Comparison of ENCODE assay signal across 22 cellular contexts in the genomic region with DNA sequence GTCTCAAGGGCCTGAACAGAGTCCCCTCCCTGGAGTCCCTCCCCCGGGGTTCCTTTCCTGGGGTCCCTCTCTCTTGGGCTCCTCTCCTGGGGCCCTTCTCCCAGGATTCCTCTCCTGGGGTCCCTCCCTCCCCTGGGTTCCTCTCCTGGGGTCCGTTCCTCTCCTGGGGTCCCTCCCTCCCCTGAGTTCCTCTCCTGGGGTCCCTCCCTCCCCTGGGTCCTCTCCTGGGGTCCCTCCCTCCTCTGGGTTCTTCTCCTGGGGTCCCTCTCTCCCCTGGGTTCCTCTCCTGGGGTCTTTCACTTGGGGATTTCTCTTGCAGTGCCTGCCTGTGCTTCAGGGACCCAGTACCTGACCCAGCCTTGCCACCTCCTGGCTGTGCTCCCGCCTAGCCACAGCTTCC.
"Had no signal": no experiment of that assay in that cellular context is flagged by ENCODE, and none has a peak within 500 bp of the region (broad histone marks: within the 10 kb centered on the region; RNA-seq: fewer than 3 reads in every experiment).

No MANE protein-coding gene starts in this region.

- H3K4me3 ChIP-seq: SJSA1, SK-N-MC had no signal

- DNase-seq: KBM-7, MV-4-11, NCI-H1092, NCI-H1105 treated with DMSO at 0.1 percent for 48 hours, NCI-H1417 treated with DMSO at 0.1 percent for 48 hours, NCI-H146, NCI-H1694 treated with DMSO at 0.1 percent for 48 hours, NCI-H1930, NCI-H2081, NCI-H2107, NCI-H226, NCI-H446, NCI-H510A, NCI-H524 treated with DMSO at 0.1 percent for 48 hours, NCI-H69, NCI-H774, Right ventricle myocardium superior, RPMI8226, SIG-M5 had no signal

- H3K27me3 ChIP-seq: SJSA1 had no signal

- H3K9me3 ChIP-seq: SJSA1 had no signal

- FAIRE-seq: RCC 7860 had no signal

- H3K36me3 ChIP-seq: SJSA1 had no signal

- H3K27ac ChIP-seq: SJSA1, SK-N-MC had no signal
